Comparison of ENCODE assay signal across 8 cellular contexts in the genomic region with DNA sequence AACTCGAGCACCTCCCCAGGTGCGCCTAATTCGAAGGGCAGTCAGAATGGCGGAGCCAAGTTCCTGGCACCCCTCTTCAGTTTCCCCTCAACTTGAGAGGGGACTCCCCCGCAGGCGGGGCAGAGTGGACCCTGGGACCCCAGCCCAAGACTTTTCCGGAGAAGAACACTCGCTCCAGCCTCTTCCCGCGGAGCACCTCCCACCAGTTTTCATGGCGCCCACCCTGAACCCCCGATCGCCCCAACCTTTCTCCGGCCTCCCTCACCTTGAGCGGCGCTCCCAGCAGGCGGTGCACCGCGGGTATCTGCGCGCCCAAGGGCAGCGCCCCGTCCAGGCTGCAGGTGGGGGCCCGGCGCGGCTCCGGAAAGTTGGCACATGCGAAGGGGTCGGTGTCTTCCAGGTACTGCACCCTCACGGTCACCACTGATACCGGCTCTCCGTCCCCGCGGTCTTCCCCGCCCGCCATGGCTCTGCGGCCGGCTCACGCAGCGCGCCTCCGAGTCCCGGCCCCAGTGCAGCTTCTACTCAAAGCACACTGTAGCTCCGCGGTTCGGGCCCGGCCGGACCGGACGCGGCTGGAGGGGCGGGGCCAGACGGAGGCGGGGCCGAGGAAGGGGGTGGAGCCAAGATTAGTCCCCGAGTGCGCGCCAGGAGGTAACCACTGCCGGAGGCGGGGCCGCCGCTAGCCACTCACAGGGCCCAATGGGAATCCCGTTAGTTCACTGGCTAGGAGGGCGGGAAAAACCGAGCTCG. TPM values are rescaled to one million over a fixed set of nuclear protein-coding genes. Genes with fewer than 3 reads are reported as not detected.
DNase-seq lines count a peak whose midpoint lies in the region; ATAC-seq and TF ChIP-seq lines count a peak whose summit lies in the region.

A gene (minus strand): TSS at position 537 of the 753 bp plus-strand sequence. CDS start 71 bp downstream, at position 466.

- no peak for TF ChIP-seq EP300 in gastroesophageal sphincter (IDR thresholded peaks at IDR 0.05)

- peaks cover 36% of the 10 kb centered on the region for H3K27me3 ChIP-seq in gastroesophageal sphincter

- TF ChIP-seq POLR2A in gastroesophageal sphincter (IDR thresholded peaks at IDR 0.05) = peak; percentile 72 to 78

- peak within 1 kb of the TSS; percentile 3 to 87 (median 84) for H3K27ac ChIP-seq in gastroesophageal sphincter

- TF ChIP-seq CTCF in GM10248 (IDR thresholded peaks at IDR 0.05; ENCODE audit: control extremely low read depth, extremely low read depth, low read depth, missing control alignments) (no peak), gastroesophageal sphincter (IDR thresholded peaks at IDR 0.05) (peak in 2 of 4 experiments; percentile 15 to 25)

- DNase-seq in GM10248 (ENCODE audit: extremely low spot score) (peak; percentile 97), NCI-H1092 treated with DMSO at 0.1 percent for 48 hours (lab: John Stamatoyannopoulos, UW) (peak; percentile 57), nucleus accumbens (lab: John Stamatoyannopoulos, UW) (peak in 55 of 56 donors; percentile 45 to 95 (median 86)), superior temporal gyrus (ENCODE audit: extremely low spot score) (peak; percentile 89)
- DNase-seq in activated naive CD4-positive, alpha-beta T cell treated with anti-CD3 and anti-CD28 coated beads, Interleukin-2, amount 50 U/mL, for 16 hours = peak; percentile 96

- POLR2A ChIA-PET in GM10248 (lab: Yijun Ruan, JAX) = interaction anchor here (0.6 to 2.4 kb wide), 7 partner anchors 8 to 44 kb away, joined by 4 to 11 read pairs (median 5); a partner anchor contains a TSS

- H3K4me1 ChIP-seq in gastroesophageal sphincter = peaks cover 0 to 70% (median 38%) of the 10 kb centered on the region in 3 donors

- no peaks in the 10 kb centered on the region for H3K36me3 ChIP-seq in gastroesophageal sphincter

- H3K4me3 ChIP-seq in gastroesophageal sphincter = peak within 1 kb of the TSS; percentile 54 to 80

- ATAC-seq in HG02610 (IDR thresholded peaks at IDR 0.05; ENCODE audit: unreplicated experiment) (peak; percentile 43), SK-N-SH treated with all-trans-retinoic acid at 6 μM for 48 hours (peak; percentile 74), gastroesophageal sphincter (peak; percentile 89)

- CTCF ChIA-PET in GM10248 (lab: Yijun Ruan, JAX) = interaction anchor here (1.4 to 5.3 kb wide), 9 partner anchors 9 to 229 kb away, joined by 4 to 32 read pairs (median 11); a partner anchor contains a TSS

- 0% methylated on average over 10 of the region's 66 CpGs; no CpG with 5 or more reads in 1 of the 2 donors for WGBS in gastroesophageal sphincter (ENCODE audit: low coverage in 1 of 2), 2 donors

- H3K9me3 ChIP-seq in gastroesophageal sphincter = no peaks in the 10 kb centered on the region

TF ChIP-seq in SK-N-SH treated with all-trans-retinoic acid at 6 μM for 48 hours, 23 proteins besides CTCF, POLR2A, EP300 and RAD21:
- TF ChIP-seq ZC3H10 (CRISPR knock-in tag; IDR thresholded peaks at IDR 0.05) (no peak), TOX (CRISPR knock-in tag; IDR thresholded peaks at IDR 0.05; ENCODE audit: borderline replicate concordance) (no peak), ARNTL (CRISPR knock-in tag; IDR thresholded peaks at IDR 0.05; ENCODE audit: borderline replicate concordance, low read depth) (no peak), ISL1 (CRISPR knock-in tag; IDR thresholded peaks at IDR 0.05) (no peak), PPARA (CRISPR knock-in tag; IDR thresholded peaks at IDR 0.05; ENCODE audit: borderline replicate concordance) (no peak), RARB (CRISPR knock-in tag; IDR thresholded peaks at IDR 0.05) (no peak), ZFP30 (CRISPR knock-in tag; IDR thresholded peaks at IDR 0.05) (no peak), BACH2 (CRISPR knock-in tag; IDR thresholded peaks at IDR 0.05; ENCODE audit: borderline replicate concordance) (no peak), ZNF8 (CRISPR knock-in tag; IDR thresholded peaks at IDR 0.05) (no peak), SNAI2 (CRISPR knock-in tag; IDR thresholded peaks at IDR 0.05) (no peak), ESRRG (CRISPR knock-in tag; IDR thresholded peaks at IDR 0.05) (no peak)
- TF ChIP-seq, protein P1, sequence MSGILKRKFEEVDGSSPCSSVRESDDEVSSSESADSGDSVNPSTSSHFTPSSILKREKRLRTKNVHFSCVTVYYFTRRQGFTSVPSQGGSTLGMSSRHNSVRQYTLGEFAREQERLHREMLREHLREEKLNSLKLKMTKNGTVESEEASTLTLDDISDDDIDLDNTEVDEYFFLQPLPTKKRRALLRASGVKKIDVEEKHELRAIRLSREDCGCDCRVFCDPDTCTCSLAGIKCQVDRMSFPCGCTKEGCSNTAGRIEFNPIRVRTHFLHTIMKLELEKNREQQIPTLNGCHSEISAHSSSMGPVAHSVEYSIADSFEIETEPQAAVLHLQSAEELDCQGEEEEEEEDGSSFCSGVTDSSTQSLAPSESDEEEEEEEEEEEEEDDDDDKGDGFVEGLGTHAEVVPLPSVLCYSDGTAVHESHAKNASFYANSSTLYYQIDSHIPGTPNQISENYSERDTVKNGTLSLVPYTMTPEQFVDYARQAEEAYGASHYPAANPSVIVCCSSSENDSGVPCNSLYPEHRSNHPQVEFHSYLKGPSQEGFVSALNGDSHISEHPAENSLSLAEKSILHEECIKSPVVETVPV (CRISPR knock-in tag; IDR thresholded peaks at IDR 0.05) = no peak
- TF ChIP-seq, protein P2, sequence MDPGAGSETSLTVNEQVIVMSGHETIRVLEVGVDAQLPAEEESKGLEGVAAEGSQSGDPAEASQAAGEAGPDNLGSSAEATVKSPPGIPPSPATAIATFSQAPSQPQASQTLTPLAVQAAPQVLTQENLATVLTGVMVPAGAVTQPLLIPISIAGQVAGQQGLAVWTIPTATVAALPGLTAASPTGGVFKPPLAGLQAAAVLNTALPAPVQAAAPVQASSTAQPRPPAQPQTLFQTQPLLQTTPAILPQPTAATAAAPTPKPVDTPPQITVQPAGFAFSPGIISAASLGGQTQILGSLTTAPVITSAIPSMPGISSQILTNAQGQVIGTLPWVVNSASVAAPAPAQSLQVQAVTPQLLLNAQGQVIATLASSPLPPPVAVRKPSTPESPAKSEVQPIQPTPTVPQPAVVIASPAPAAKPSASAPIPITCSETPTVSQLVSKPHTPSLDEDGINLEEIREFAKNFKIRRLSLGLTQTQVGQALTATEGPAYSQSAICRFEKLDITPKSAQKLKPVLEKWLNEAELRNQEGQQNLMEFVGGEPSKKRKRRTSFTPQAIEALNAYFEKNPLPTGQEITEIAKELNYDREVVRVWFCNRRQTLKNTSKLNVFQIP (CRISPR knock-in tag; IDR thresholded peaks at IDR 0.05; ENCODE audit: borderline replicate concordance, low read depth) = no peak

RNA-seq across cellular contexts. Expression of the gene that starts here (rescaled TPM):
- total RNA-seq in gastroesophageal sphincter = 10 to 100 TPM in 3 of 4 donors, 1 to 10 TPM in 1; 9.7 to 15.5 (median 12.9) TPM

Comparison
In these comparisons a context has a peak if more than half of its experiments do, and no peak if none do; other contexts are left out.
1. Peak in every context shown above with its lines: DNase-seq, ATAC-seq, H3K4me3 ChIP-seq and H3K27ac ChIP-seq.